Comparison of ENCODE assay signal across 24 cellular contexts in the genomic region with DNA sequence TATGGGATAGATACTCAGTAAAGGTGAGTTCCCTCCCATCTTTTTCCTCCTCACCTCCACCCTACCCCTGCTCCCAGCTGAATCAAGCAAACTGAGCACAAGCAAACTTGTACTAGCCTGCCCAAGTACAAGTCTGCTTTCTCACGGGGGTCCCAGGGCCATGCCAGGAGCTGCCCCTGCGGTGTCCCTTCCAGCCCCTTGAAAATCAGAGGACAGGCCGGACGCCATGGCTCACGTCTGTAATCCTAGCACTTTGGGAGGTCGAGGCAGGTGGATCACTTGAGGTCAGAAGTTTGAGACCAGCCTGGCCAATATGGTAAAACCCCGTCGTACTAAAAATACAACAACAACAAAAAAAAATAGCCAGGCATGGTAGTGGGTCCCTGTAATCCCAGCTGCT.
"Had no signal": no experiment of that assay in that cellular context is flagged by ENCODE, and none has a peak within 500 bp of the region (broad histone marks: within the 10 kb centered on the region; RNA-seq: fewer than 3 reads in every experiment).

No MANE protein-coding gene starts in this region.

- H3K9me3 ChIP-seq: colonic mucosa had no signal

- H3K9me3 Mint-ChIP-seq: activated naive CD4-positive, alpha-beta T cell treated with anti-CD3 and anti-CD28 coated beads, Interleukin-2, amount 10 ng/mL, durations not matched to agents 7 days and 5 days; activated naive CD8-positive, alpha-beta T cell treated with anti-CD3 and anti-CD28 coated beads, Interleukin-2, amount 10 ng/mL, durations not matched to agents 7 days and 5 days; activated T-cell treated with anti-CD3 and anti-CD28 coated beads, Interleukin-2, amount 50 U/mL, for 24 hours; endodermal cell; WTC11 had no signal

- H3K27ac ChIP-seq: cardiac muscle cell, colonic mucosa had no signal

- H3K36me3 Mint-ChIP-seq: activated naive CD4-positive, alpha-beta T cell treated with anti-CD3 and anti-CD28 coated beads, Interleukin-2, amount 10 ng/mL, durations not matched to agents 7 days and 5 days; activated naive CD4-positive, alpha-beta T cell treated with anti-CD3 and anti-CD28 coated beads, Interleukin-2, amount 50 U/mL, for 72 hours; activated naive CD8-positive, alpha-beta T cell treated with anti-CD3 and anti-CD28 coated beads, Interleukin-2, amount 10 ng/mL, durations not matched to agents 7 days and 5 days; WTC11 had no signal

- H3K4me3 ChIP-seq: cardiac muscle cell, colonic mucosa had no signal

- H3K4me1 ChIP-seq: colonic mucosa had no signal

- DNase-seq: activated CD4-positive, alpha-beta memory T cell treated with anti-CD3 and anti-CD28 coated beads, Interleukin-2, amount 10 ng/mL, durations not matched to agents 7 days and 5 days; activated CD4-positive, alpha-beta T cell treated with anti-CD3 and anti-CD28 coated beads for 1 hour; activated CD4-positive, alpha-beta T cell treated with anti-CD3 and anti-CD28 coated beads for 4 hours; activated CD4-positive, alpha-beta T cell treated with anti-CD3 and anti-CD28 coated beads, Interleukin-2, amount 10 ng/mL, durations not matched to agents 7 days and 5 days; activated CD4-positive, alpha-beta T cell treated with anti-CD3 and anti-CD28 coated beads, Interleukin-2, amount 50 U/mL, for 4 hours; activated CD8-positive, alpha-beta memory T cell treated with anti-CD3 and anti-CD28 coated beads, Interleukin-2, amount 50 U/mL, for 48 hours; activated naive CD4-positive, alpha-beta T cell; activated naive CD4-positive, alpha-beta T cell treated with anti-CD3 and anti-CD28 coated beads, Interleukin-2, amount 10 ng/mL, durations not matched to agents 7 days and 5 days; activated naive CD8-positive, alpha-beta T cell treated with anti-CD3 and anti-CD28 coated beads, Interleukin-2, amount 10 ng/mL, durations not matched to agents 7 days and 5 days; activated T-cell treated with anti-CD3 and anti-CD28 coated beads for 4 hours; activated T-cell treated with anti-CD3 and anti-CD28 coated beads, Interleukin-2, amount 50 U/mL, for 24 hours; activated T-cell treated with anti-CD3 and anti-CD28 coated beads, Interleukin-2, amount 50 U/mL, for 72 hours; amniotic stem cell; central memory CD4-positive, alpha-beta T cell; cerebellar nuclear complex; colonic mucosa; effector CD8-positive, alpha-beta T cell; endodermal cell; foreskin fibroblast; T-helper 1 cell; T-helper 2 cell had no signal

- H3K27me3 ChIP-seq: cardiac muscle cell, colonic mucosa had no signal

- H3K4me1 Mint-ChIP-seq: activated CD4-positive, alpha-beta memory T cell treated with anti-CD3 and anti-CD28 coated beads, Interleukin-2, amount 10 ng/mL, durations not matched to agents 7 days and 5 days; activated CD4-positive, alpha-beta T cell treated with anti-CD3 and anti-CD28 coated beads, Interleukin-2, amount 10 ng/mL, durations not matched to agents 7 days and 5 days; activated naive CD4-positive, alpha-beta T cell treated with anti-CD3 and anti-CD28 coated beads, Interleukin-2, amount 10 ng/mL, durations not matched to agents 7 days and 5 days; activated naive CD8-positive, alpha-beta T cell treated with anti-CD3 and anti-CD28 coated beads, Interleukin-2, amount 10 ng/mL, durations not matched to agents 7 days and 5 days; WTC11 had no signal

- H3K4me3 Mint-ChIP-seq: activated CD4-positive, alpha-beta memory T cell treated with anti-CD3 and anti-CD28 coated beads, Interleukin-2, amount 10 ng/mL, durations not matched to agents 7 days and 5 days; activated CD4-positive, alpha-beta T cell treated with anti-CD3 and anti-CD28 coated beads, Interleukin-2, amount 10 ng/mL, durations not matched to agents 7 days and 5 days; activated naive CD4-positive, alpha-beta T cell treated with anti-CD3 and anti-CD28 coated beads, Interleukin-2, amount 10 ng/mL, durations not matched to agents 7 days and 5 days; activated naive CD8-positive, alpha-beta T cell treated with anti-CD3 and anti-CD28 coated beads, Interleukin-2, amount 10 ng/mL, durations not matched to agents 7 days and 5 days; activated T-cell treated with anti-CD3 and anti-CD28 coated beads, Interleukin-2, amount 50 U/mL, for 24 hours; activated T-cell treated with anti-CD3 and anti-CD28 coated beads, Interleukin-2, amount 50 U/mL, for 72 hours; endodermal cell; WTC11 had no signal

- H3K27ac Mint-ChIP-seq: activated CD4-positive, alpha-beta memory T cell treated with anti-CD3 and anti-CD28 coated beads, Interleukin-2, amount 10 ng/mL, durations not matched to agents 7 days and 5 days; activated CD4-positive, alpha-beta T cell treated with anti-CD3 and anti-CD28 coated beads, Interleukin-2, amount 10 ng/mL, durations not matched to agents 7 days and 5 days; activated naive CD4-positive, alpha-beta T cell treated with anti-CD3 and anti-CD28 coated beads, Interleukin-2, amount 10 ng/mL, durations not matched to agents 7 days and 5 days; activated naive CD8-positive, alpha-beta T cell treated with anti-CD3 and anti-CD28 coated beads, Interleukin-2, amount 10 ng/mL, durations not matched to agents 7 days and 5 days; activated T-cell treated with anti-CD3 and anti-CD28 coated beads, Interleukin-2, amount 50 U/mL, for 24 hours; activated T-cell treated with anti-CD3 and anti-CD28 coated beads, Interleukin-2, amount 50 U/mL, for 72 hours; endodermal cell; WTC11 had no signal

- H3K36me3 ChIP-seq: cardiac muscle cell, colonic mucosa had no signal
